18 cellular contexts compared by ENCODE assay signal in genomic region chr5:75389430-75389829, GRCh38. TPM values are rescaled to one million over a fixed set of nuclear protein-coding genes. Genes with fewer than 3 reads are reported as not detected.
DNase-seq lines count a peak whose midpoint lies in the region; ATAC-seq lines count a peak whose summit lies in the region.
"Had no signal": no experiment of that assay in that cellular context is flagged by ENCODE, and none has a peak within 500 bp of the region (broad histone marks: within the 10 kb centered on the region; RNA-seq: fewer than 3 reads in every experiment).

No MANE protein-coding gene starts in this region.

- peak overlapping the region; percentile 34 for H3K27ac Mint-ChIP-seq in activated CD4-positive, alpha-beta T cell treated with anti-CD3 and anti-CD28 coated beads for 36 hours
- peak overlapping the region; percentile 4 for H3K27ac Mint-ChIP-seq in activated naive CD4-positive, alpha-beta T cell treated with anti-CD3 and anti-CD28 coated beads, Interleukin-2, amount 50 U/mL, for 24 hours
- H3K27ac Mint-ChIP-seq in T-helper 17 cell = peak overlapping the region; percentile 2
- H3K27ac Mint-ChIP-seq: H9 had no signal

- peaks cover 12% of the 10 kb centered on the region for H3K4me1 Mint-ChIP-seq in activated CD4-positive, alpha-beta T cell treated with anti-CD3 and anti-CD28 coated beads for 36 hours
- peaks cover 5% of the 10 kb centered on the region for H3K4me1 Mint-ChIP-seq in activated naive CD4-positive, alpha-beta T cell treated with anti-CD3 and anti-CD28 coated beads, Interleukin-2, amount 50 U/mL, for 24 hours
- peaks cover 3% of the 10 kb centered on the region for H3K4me1 Mint-ChIP-seq in T-helper 17 cell
- H3K4me1 Mint-ChIP-seq: H9 had no signal

- no peaks in the 10 kb centered on the region for H3K9me3 Mint-ChIP-seq in activated CD4-positive, alpha-beta T cell treated with anti-CD3 and anti-CD28 coated beads for 36 hours (ENCODE audit: low read depth)
- H3K9me3 Mint-ChIP-seq in activated naive CD4-positive, alpha-beta T cell treated with anti-CD3 and anti-CD28 coated beads, Interleukin-2, amount 50 U/mL, for 24 hours = no peaks in the 10 kb centered on the region
- H3K9me3 Mint-ChIP-seq: H9 had no signal

- H3K36me3 Mint-ChIP-seq in activated CD4-positive, alpha-beta T cell treated with anti-CD3 and anti-CD28 coated beads for 36 hours (ENCODE audit: low read depth) = peaks cover 23% of the 10 kb centered on the region
- H3K36me3 Mint-ChIP-seq in activated naive CD4-positive, alpha-beta T cell treated with anti-CD3 and anti-CD28 coated beads, Interleukin-2, amount 50 U/mL, for 24 hours = peaks cover 13% of the 10 kb centered on the region
- H3K36me3 Mint-ChIP-seq in T-helper 17 cell (ENCODE audit: low read depth) = no peaks in the 10 kb centered on the region

- no peaks in the 10 kb centered on the region for H3K27me3 Mint-ChIP-seq in activated CD4-positive, alpha-beta T cell treated with anti-CD3 and anti-CD28 coated beads for 36 hours
- no peaks in the 10 kb centered on the region for H3K27me3 Mint-ChIP-seq in activated naive CD4-positive, alpha-beta T cell treated with anti-CD3 and anti-CD28 coated beads, Interleukin-2, amount 50 U/mL, for 24 hours
- H3K27me3 Mint-ChIP-seq in T-helper 17 cell = no peaks in the 10 kb centered on the region

- CTCF ChIA-PET in activated CD4-positive, alpha-beta T cell treated with anti-CD3 and anti-CD28 coated beads for 36 hours (lab: Charles Lee) = no interaction called here

- POLR2A ChIA-PET in activated CD4-positive, alpha-beta T cell treated with anti-CD3 and anti-CD28 coated beads for 36 hours (lab: Charles Lee) = no interaction called here

- ATAC-seq in activated CD4-positive, alpha-beta T cell treated with anti-CD3 and anti-CD28 coated beads for 36 hours = peak; percentile 100
- no peak for ATAC-seq in T-helper 17 cell
- peak; percentile 91 for ATAC-seq in stimulated activated naive CD8-positive, alpha-beta T cell treated with anti-CD3 and anti-CD28 coated beads, Interleukin-15, Interleukin-2, amounts not matched to agents 100 U/mL and 50 U/mL, for 24 hours
- ATAC-seq in HG02759 (IDR thresholded peaks at IDR 0.05; ENCODE audit: unreplicated experiment) = no peak
- ATAC-seq: Right ventricle myocardium inferior had no signal

- no peaks in the 10 kb centered on the region for H3K9me3 ChIP-seq in T-helper 17 cell (ENCODE audit: control insufficient read depth, low read length, poor library complexity, severe bottlenecking)
- H3K9me3 ChIP-seq: BLaER1 treated with 17β-estradiol and CSF1 and Interleukin-3, amounts not matched to agents 10 nM and 100 nM had no signal

- intact Hi-C loops in activated CD4-positive, alpha-beta T cell treated with anti-CD3 and anti-CD28 coated beads for 36 hours (cut with DNase I, micrococcal nuclease) = no loop called here

- DNase-seq in activated CD4-positive, alpha-beta T cell treated with anti-CD3 and anti-CD28 coated beads for 36 hours = peak; percentile 40
- no peak for DNase-seq in activated CD4-positive, alpha-beta T cell treated with anti-CD3 and anti-CD28 coated beads for 1 hour
- DNase-seq in activated naive CD4-positive, alpha-beta T cell (lab: John Stamatoyannopoulos, UW) = no peak
- no peak for DNase-seq in T-helper 17 cell
- DNase-seq in stimulated activated naive CD8-positive, alpha-beta T cell treated with anti-CD3 and anti-CD28 coated beads, Interleukin-15, Interleukin-2, amounts not matched to agents 100 U/mL and 50 U/mL, for 24 hours = no peak
- DNase-seq in RKO (ENCODE audit: low spot score) = no peak
- DNase-seq: 8988T, GF-D8, H9, NCI-H1417, NCI-H1930, NCI-H2171, NCI-H446 treated with DMSO at 0.1 percent for 48 hours, NCI-H748 treated with DMSO at 0.1 percent for 48 hours had no signal

- no peak overlapping the region for H3K4me3 Mint-ChIP-seq in activated CD4-positive, alpha-beta T cell treated with anti-CD3 and anti-CD28 coated beads for 36 hours
- H3K4me3 Mint-ChIP-seq in activated naive CD4-positive, alpha-beta T cell treated with anti-CD3 and anti-CD28 coated beads, Interleukin-2, amount 50 U/mL, for 24 hours = no peak overlapping the region
- H3K4me3 Mint-ChIP-seq in T-helper 17 cell = no peak overlapping the region
- H3K4me3 Mint-ChIP-seq: H9 had no signal

RNA-seq across cellular contexts. Expression of gene HMGCR, which starts 52.4 kb away (rescaled TPM):
- 10 to 100 TPM; 36.1 to 51.1 TPM for total RNA-seq in activated CD4-positive, alpha-beta T cell treated with anti-CD3 and anti-CD28 coated beads for 36 hours
- 10 to 100 TPM; 37.9 to 48.0 TPM for total RNA-seq in T-helper 17 cell

Comparison
In these comparisons a context has a peak if more than half of its experiments do, and no peak if none do; other contexts are left out.
1. ATAC-seq: peak in activated CD4-positive, alpha-beta T cell treated with anti-CD3 and anti-CD28 coated beads for 36 hours (single experiment) and stimulated activated naive CD8-positive, alpha-beta T cell treated with anti-CD3 and anti-CD28 coated beads, Interleukin-15, Interleukin-2, amounts not matched to agents 100 U/mL and 50 U/mL, for 24 hours (single experiment); none in T-helper 17 cell (single experiment) and HG02759 (single experiment).
2. Peak in every context shown above with its lines, with median percentiles within 50 percentile points of each other: H3K27ac Mint-ChIP-seq.